Comparison of ENCODE assay signal across 1 cellular context in genomic region chr7:96827701-96828100, GRCh38.
A peak's percentile ranks its signal among the peaks of the same experiment; 100 is the strongest.
TF ChIP-seq lines count a peak whose summit lies in the region.

No MANE protein-coding gene starts in this region.

TF ChIP-seq in H1, 55 proteins besides CTCF, POLR2A, EP300 and RAD21:
- TF ChIP-seq E2F6 (IDR thresholded peaks at IDR 0.05): peak; percentile 42; the same call in 1 of the 2 replicates
- TF ChIP-seq SP4 (IDR thresholded peaks at IDR 0.05; ENCODE audit: low read length): no peak
